ENCODE assay signal across 14 cellular contexts in genomic region chr2:220053919-220054318, GRCh38.
DNase-seq lines count a peak whose midpoint lies in the region; ATAC-seq and TF ChIP-seq lines count a peak whose summit lies in the region.
"Had no signal": no experiment of that assay in that cellular context is flagged by ENCODE, and none has a peak within 500 bp of the region (broad histone marks: within the 10 kb centered on the region; RNA-seq: fewer than 3 reads in every experiment).

No MANE protein-coding gene starts in this region.

- no peaks in the 10 kb centered on the region for H3K9me3 Mint-ChIP-seq in activated CD4-positive, alpha-beta T cell treated with anti-CD3 and anti-CD28 coated beads, Interleukin-2, amount 10 ng/mL, durations not matched to agents 7 days and 5 days
- H3K9me3 Mint-ChIP-seq: activated naive CD4-positive, alpha-beta T cell treated with anti-CD3 and anti-CD28 coated beads, Interleukin-2, amount 10 ng/mL, durations not matched to agents 7 days and 5 days had no signal

- no peaks in the 10 kb centered on the region for H4K20me1 ChIP-seq in OCI-LY3 (ENCODE audit: insufficient read depth, low read length)

- H3K4me3 Mint-ChIP-seq in activated CD4-positive, alpha-beta T cell treated with anti-CD3 and anti-CD28 coated beads, Interleukin-2, amount 10 ng/mL, durations not matched to agents 7 days and 5 days, result no peak overlapping the region
- H3K4me3 Mint-ChIP-seq: activated naive CD4-positive, alpha-beta T cell treated with anti-CD3 and anti-CD28 coated beads, Interleukin-2, amount 10 ng/mL, durations not matched to agents 7 days and 5 days had no signal

- H3K4me3 ChIP-seq in A673 (ENCODE audit: low read depth, low read length, poor library complexity, severe bottlenecking), result no peak overlapping the region
- H3K4me3 ChIP-seq in OCI-LY3 (ENCODE audit: low read length), result no peak overlapping the region
- no peak overlapping the region for H3K4me3 ChIP-seq in esophagus squamous epithelium
- H3K4me3 ChIP-seq in psoas muscle, result no peak overlapping the region
- H3K4me3 ChIP-seq: colonic mucosa, left lung had no signal

- no peaks in the 10 kb centered on the region for H3K79me2 ChIP-seq in OCI-LY3 (ENCODE audit: low read length)

- BruUV-seq in A673 (replicated peaks; lab: Mats Ljungman, UMichigan), result no TSS peak

- H3K27me3 ChIP-seq in A673 (replicated peaks; ENCODE audit: insufficient read depth, low read depth, low read length, poor library complexity), result no peaks in the 10 kb centered on the region
- H3K27me3 ChIP-seq in OCI-LY3 (ENCODE audit: low read depth, low read length), result no peaks in the 10 kb centered on the region
- peaks cover 0 to 3% (median 0%) of the 10 kb centered on the region in 4 donors for H3K27me3 ChIP-seq in esophagus squamous epithelium
- H3K27me3 ChIP-seq in psoas muscle (ENCODE audit: insufficient read depth in 3 of 3, low read length in 2 of 3), result no peaks in the 10 kb centered on the region
- H3K27me3 ChIP-seq: colonic mucosa, left lung had no signal

- H2AFZ ChIP-seq in OCI-LY3 (ENCODE audit: low read depth, low read length), result no peak overlapping the region

- H3K36me3 ChIP-seq in A673 (ENCODE audit: insufficient read depth, low read length, poor library complexity, severe bottlenecking), result no peaks in the 10 kb centered on the region
- no peaks in the 10 kb centered on the region for H3K36me3 ChIP-seq in OCI-LY3 (replicated peaks; ENCODE audit: low read depth, low read length)
- H3K36me3 ChIP-seq in esophagus squamous epithelium, result no peaks in the 10 kb centered on the region
- no peaks in the 10 kb centered on the region for H3K36me3 ChIP-seq in psoas muscle (ENCODE audit: insufficient read depth in 1 of 2, low read depth in 1 of 2)
- H3K36me3 ChIP-seq: colonic mucosa, left lung had no signal

- no peak overlapping the region for H3K4me2 ChIP-seq in OCI-LY3 (ENCODE audit: low read length)

- DNase-seq in A673 (ENCODE audit: low spot score), result peak; percentile 51
- no peak for DNase-seq in esophagus squamous epithelium (lab: John Stamatoyannopoulos, UW)
- DNase-seq in cortex of kidney (lab: John Stamatoyannopoulos, UW), result no peak
- no peak for DNase-seq in psoas muscle
- no peak for DNase-seq in DMS79 (lab: John Stamatoyannopoulos, UW)
- no peak for DNase-seq in activated CD4-positive, alpha-beta T cell treated with anti-CD3 and anti-CD28 coated beads, Interleukin-2, amount 10 ng/mL, durations not matched to agents 7 days and 5 days
- DNase-seq: activated CD4-positive, alpha-beta T cell treated with anti-CD3 and anti-CD28 coated beads, Interleukin-2, amount 50 U/mL, for 4 hours; activated naive CD4-positive, alpha-beta T cell treated with anti-CD3 and anti-CD28 coated beads, Interleukin-2, amount 10 ng/mL, durations not matched to agents 7 days and 5 days; colonic mucosa; left lung; NCI-H1092 treated with DMSO at 0.1 percent for 48 hours; stimulated activated CD8-positive, alpha-beta memory T cell treated with anti-CD3 and anti-CD28 coated beads, Interleukin-4, amount 100 ng/mL, for 48 hours had no signal

- ATAC-seq in psoas muscle, result no peak
- ATAC-seq: left lung had no signal

- no peak overlapping the region for H3K9ac ChIP-seq in OCI-LY3 (ENCODE audit: low read length)

- TF ChIP-seq POLR2A in esophagus squamous epithelium (IDR thresholded peaks at IDR 0.05), result no peak

- H3K4me1 ChIP-seq in A673 (ENCODE audit: insufficient read depth, low read length, poor library complexity, severe bottlenecking) (no peaks in the 10 kb centered on the region), OCI-LY3 (ENCODE audit: low read length) (no peaks in the 10 kb centered on the region), esophagus squamous epithelium (no peaks in the 10 kb centered on the region), psoas muscle (no peaks in the 10 kb centered on the region)
- H3K4me1 ChIP-seq: colonic mucosa, left lung had no signal

- H3K27ac ChIP-seq in A673 (ENCODE audit: low read depth, low read length, poor library complexity, severe bottlenecking), result no peak overlapping the region
- no peak overlapping the region for H3K27ac ChIP-seq in OCI-LY3 (ENCODE audit: low read length)
- no peak overlapping the region for H3K27ac ChIP-seq in esophagus squamous epithelium
- no peak overlapping the region for H3K27ac ChIP-seq in psoas muscle
- H3K27ac ChIP-seq: colonic mucosa, left lung had no signal

- no peaks in the 10 kb centered on the region for H3K36me3 Mint-ChIP-seq in activated CD4-positive, alpha-beta T cell treated with anti-CD3 and anti-CD28 coated beads, Interleukin-2, amount 10 ng/mL, durations not matched to agents 7 days and 5 days (ENCODE audit: low read depth)
- H3K36me3 Mint-ChIP-seq: activated naive CD4-positive, alpha-beta T cell treated with anti-CD3 and anti-CD28 coated beads, Interleukin-2, amount 10 ng/mL, durations not matched to agents 7 days and 5 days had no signal

- H3K27ac Mint-ChIP-seq in activated CD4-positive, alpha-beta T cell treated with anti-CD3 and anti-CD28 coated beads, Interleukin-2, amount 10 ng/mL, durations not matched to agents 7 days and 5 days, result no peak overlapping the region
- H3K27ac Mint-ChIP-seq: activated naive CD4-positive, alpha-beta T cell treated with anti-CD3 and anti-CD28 coated beads, Interleukin-2, amount 10 ng/mL, durations not matched to agents 7 days and 5 days had no signal

- intact Hi-C loops in A673 (cut with micrococcal nuclease; ENCODE audit: unreplicated experiment), result no loop called here
- intact Hi-C loops in esophagus squamous epithelium (cut with DNase I), result no loop called here
- intact Hi-C loops in psoas muscle (cut with DNase I), result no loop called here

- H3K27me3 Mint-ChIP-seq in activated CD4-positive, alpha-beta T cell treated with anti-CD3 and anti-CD28 coated beads, Interleukin-2, amount 10 ng/mL, durations not matched to agents 7 days and 5 days, result no peaks in the 10 kb centered on the region
- H3K27me3 Mint-ChIP-seq: activated naive CD4-positive, alpha-beta T cell treated with anti-CD3 and anti-CD28 coated beads, Interleukin-2, amount 10 ng/mL, durations not matched to agents 7 days and 5 days had no signal

- peak; percentile 49 for TF ChIP-seq CTCF in A673 (conservative IDR thresholded peaks at IDR 0.05; ENCODE audit: low read depth, low read length)
- peak; percentile 20 for TF ChIP-seq CTCF in GM12873 (IDR thresholded peaks at IDR 0.05; ENCODE audit: insufficient read depth, low read depth, low read length, missing control alignments)
- TF ChIP-seq CTCF in OCI-LY3 (IDR thresholded peaks at IDR 0.05; ENCODE audit: low read depth, low read length), result peak; percentile 48
- peak in 4 of 6 experiments; percentile 18 to 84 (median 34) for TF ChIP-seq CTCF in esophagus squamous epithelium (IDR thresholded peaks at IDR 0.05)
- no peak for TF ChIP-seq CTCF in psoas muscle (IDR thresholded peaks at IDR 0.05)

- H3K9me3 ChIP-seq in A673 (ENCODE audit: low read depth, low read length, poor library complexity, severe bottlenecking) (no peaks in the 10 kb centered on the region), OCI-LY3 (ENCODE audit: insufficient read depth, low read length) (no peaks in the 10 kb centered on the region), esophagus squamous epithelium (peaks cover 0 to 7% (median 4%) of the 10 kb centered on the region in 3 donors), psoas muscle (no peaks in the 10 kb centered on the region)
- H3K9me3 ChIP-seq: colonic mucosa had no signal

- POLR2A ChIA-PET in A673 (lab: Charles Lee; ENCODE audit: low non-redundant PET), result no interaction called here
- POLR2A ChIA-PET in activated CD4-positive, alpha-beta T cell treated with anti-CD3 and anti-CD28 coated beads, Interleukin-2, amount 10 ng/mL, durations not matched to agents 7 days and 5 days (lab: Charles Lee), result no interaction called here

- no peaks in the 10 kb centered on the region for H3K4me1 Mint-ChIP-seq in activated CD4-positive, alpha-beta T cell treated with anti-CD3 and anti-CD28 coated beads, Interleukin-2, amount 10 ng/mL, durations not matched to agents 7 days and 5 days
- H3K4me1 Mint-ChIP-seq: activated naive CD4-positive, alpha-beta T cell treated with anti-CD3 and anti-CD28 coated beads, Interleukin-2, amount 10 ng/mL, durations not matched to agents 7 days and 5 days had no signal

- CTCF ChIA-PET in A673 (lab: Charles Lee), result no interaction called here
- CTCF ChIA-PET in activated CD4-positive, alpha-beta T cell treated with anti-CD3 and anti-CD28 coated beads, Interleukin-2, amount 10 ng/mL, durations not matched to agents 7 days and 5 days (lab: Charles Lee), result no interaction called here
